In the genomic region with DNA sequence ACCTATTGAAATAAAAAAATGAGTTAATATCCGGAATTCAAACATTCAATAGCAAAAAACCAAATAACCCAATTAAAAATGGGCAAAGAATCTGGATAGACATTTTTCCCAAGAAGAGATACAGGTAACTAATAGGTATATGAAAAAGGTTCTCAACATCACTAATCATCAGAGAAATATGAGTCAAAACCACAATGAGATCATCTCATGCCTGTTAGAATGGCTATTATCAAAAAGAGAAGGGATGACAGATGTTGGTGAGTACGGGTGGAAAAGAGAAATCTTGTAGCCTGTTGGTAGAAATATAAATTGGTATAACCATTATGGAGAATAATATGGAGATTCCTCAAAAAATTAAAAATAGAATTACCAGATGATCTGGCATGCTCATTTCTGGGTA, we compare ENCODE assay signal across 1 cellular context.
TF ChIP-seq lines count a peak whose summit lies in the region.

No MANE protein-coding gene starts in this region.

TF ChIP-seq in K562, 482 proteins besides CTCF, POLR2A, EP300 and RAD21 (continued from another document):
- TF ChIP-seq PRDM10 (IDR thresholded peaks at IDR 0.05; ENCODE audit: partially characterized antibody): no peak
